Comparison of ENCODE assay signal across 1 cellular context in the genomic region with DNA sequence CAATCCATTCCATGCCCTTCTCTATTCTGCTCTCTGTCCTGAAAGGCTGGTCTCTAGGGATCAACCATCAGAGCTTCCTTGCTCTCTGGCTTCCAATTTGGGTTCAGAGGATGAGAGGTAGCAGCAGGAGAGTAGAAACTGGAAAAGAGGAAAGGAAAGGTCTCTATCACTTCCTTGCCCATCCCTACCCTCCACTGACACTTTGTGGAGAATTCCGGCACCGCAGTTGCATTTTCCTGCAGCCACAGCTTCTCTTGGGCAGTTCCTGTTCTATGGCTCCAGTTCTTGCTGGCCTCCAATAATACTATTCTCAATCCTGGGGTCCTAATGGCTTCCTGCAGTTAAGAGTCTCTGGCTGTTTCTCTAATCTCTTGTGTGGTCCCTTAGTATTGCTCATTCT.
TF ChIP-seq lines count a peak whose summit lies in the region.

No MANE protein-coding gene starts in this region.

TF ChIP-seq in H1, 55 proteins besides CTCF, POLR2A, EP300 and RAD21 (continued from another document):
- TF ChIP-seq RBBP5 (IDR thresholded peaks at IDR 0.05; ENCODE audit: borderline replicate concordance, low read depth, low read length) (no peak), CTBP2 (IDR thresholded peaks at IDR 0.05; ENCODE audit: borderline replicate concordance, insufficient read depth, insufficient read length, low read length) (no peak), HDAC6 (IDR thresholded peaks at IDR 0.05; ENCODE audit: low read depth, low read length) (no peak), GTF2F1 (IDR thresholded peaks at IDR 0.05; ENCODE audit: borderline replicate concordance, low read depth, low read length) (no peak), ATF3 (IDR thresholded peaks at IDR 0.05; ENCODE audit: insufficient read depth, low read depth, low read length) (no peak), PHF8 (conservative IDR thresholded peaks at IDR 0.05; ENCODE audit: low read depth, low read length) (no peak), E2F6 (IDR thresholded peaks at IDR 0.05) (no peak), TAF7 (optimal IDR thresholded peaks at IDR 0.05; ENCODE audit: borderline replicate concordance, low read depth, low read length) (no peak)
- TF ChIP-seq, protein P1, sequence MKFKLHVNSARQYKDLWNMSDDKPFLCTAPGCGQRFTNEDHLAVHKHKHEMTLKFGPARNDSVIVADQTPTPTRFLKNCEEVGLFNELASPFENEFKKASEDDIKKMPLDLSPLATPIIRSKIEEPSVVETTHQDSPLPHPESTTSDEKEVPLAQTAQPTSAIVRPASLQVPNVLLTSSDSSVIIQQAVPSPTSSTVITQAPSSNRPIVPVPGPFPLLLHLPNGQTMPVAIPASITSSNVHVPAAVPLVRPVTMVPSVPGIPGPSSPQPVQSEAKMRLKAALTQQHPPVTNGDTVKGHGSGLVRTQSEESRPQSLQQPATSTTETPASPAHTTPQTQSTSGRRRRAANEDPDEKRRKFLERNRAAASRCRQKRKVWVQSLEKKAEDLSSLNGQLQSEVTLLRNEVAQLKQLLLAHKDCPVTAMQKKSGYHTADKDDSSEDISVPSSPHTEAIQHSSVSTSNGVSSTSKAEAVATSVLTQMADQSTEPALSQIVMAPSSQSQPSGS (IDR thresholded peaks at IDR 0.05; ENCODE audit: low read length), result no peak
